Comparison of ENCODE assay signal across 34 cellular contexts in genomic region chr3:31468433-31468832, GRCh38.
A peak's percentile ranks its signal among the peaks of the same experiment; 100 is the strongest.
DNase-seq lines count a peak whose midpoint lies in the region; ATAC-seq and TF ChIP-seq lines count a peak whose summit lies in the region.
"Had no signal": no experiment of that assay in that cellular context is flagged by ENCODE, and none has a peak within 500 bp of the region (broad histone marks: within the 10 kb centered on the region; RNA-seq: fewer than 3 reads in every experiment).

No MANE protein-coding gene starts in this region.

- H4K8ac ChIP-seq in mesendoderm (ENCODE audit: low read depth, low read length): no peak overlapping the region

- H3K36me3 ChIP-seq in esophagus muscularis mucosa (no peaks in the 10 kb centered on the region), mesendoderm (ENCODE audit: control insufficient read depth, insufficient read depth, low read length) (no peaks in the 10 kb centered on the region)
- H3K36me3 ChIP-seq: BE2C; BLaER1; BLaER1 treated with 17β-estradiol and CSF1 and Interleukin-3, amounts not matched to agents 10 nM and 100 nM had no signal

- no peak overlapping the region for H3K56ac ChIP-seq in mesendoderm (ENCODE audit: low read length)

- no peak for TF ChIP-seq POLR2A in esophagus muscularis mucosa (IDR thresholded peaks at IDR 0.05; ENCODE audit: low read depth)

- no peaks in the 10 kb centered on the region for H3K79me1 ChIP-seq in mesendoderm (ENCODE audit: low read length)

- no peak overlapping the region for H2AK5ac ChIP-seq in mesendoderm (ENCODE audit: low read length)

- H3K9ac ChIP-seq in mesendoderm (ENCODE audit: low read length): no peak overlapping the region
- H3K9ac ChIP-seq: BLaER1; BLaER1 treated with 17β-estradiol and CSF1 and Interleukin-3, amounts not matched to agents 10 nM and 100 nM had no signal

- no peak overlapping the region for H3K27ac Mint-ChIP-seq in activated CD4-positive, alpha-beta T cell treated with anti-CD3 and anti-CD28 coated beads, Interleukin-2, amount 10 ng/mL, durations not matched to agents 24 days and 14 days
- no peak overlapping the region for H3K27ac Mint-ChIP-seq in activated CD4-positive, alpha-beta T cell treated with anti-CD3 and anti-CD28 coated beads for 36 hours
- H3K27ac Mint-ChIP-seq in natural killer cell: no peak overlapping the region
- H3K27ac Mint-ChIP-seq: B cell; CD14-positive monocyte; CD4-positive, alpha-beta T cell; CD8-positive, alpha-beta T cell had no signal

- TF ChIP-seq CTCF in esophagus muscularis mucosa (IDR thresholded peaks at IDR 0.05) (no peak), natural killer cell (IDR thresholded peaks at IDR 0.05) (no peak)

- peaks cover 27% of the 10 kb centered on the region for H3K9me3 Mint-ChIP-seq in activated CD4-positive, alpha-beta T cell treated with anti-CD3 and anti-CD28 coated beads, Interleukin-2, amount 10 ng/mL, durations not matched to agents 24 days and 14 days
- peaks cover 15% of the 10 kb centered on the region for H3K9me3 Mint-ChIP-seq in activated CD4-positive, alpha-beta T cell treated with anti-CD3 and anti-CD28 coated beads for 36 hours (ENCODE audit: low read depth)
- H3K9me3 Mint-ChIP-seq in natural killer cell: peaks cover 0 to 3% of the 10 kb centered on the region in 2 donors
- H3K9me3 Mint-ChIP-seq: CD8-positive, alpha-beta T cell had no signal

- H3K27me3 Mint-ChIP-seq in activated CD4-positive, alpha-beta T cell treated with anti-CD3 and anti-CD28 coated beads, Interleukin-2, amount 10 ng/mL, durations not matched to agents 24 days and 14 days: peaks cover 4% of the 10 kb centered on the region
- no peaks in the 10 kb centered on the region for H3K27me3 Mint-ChIP-seq in activated CD4-positive, alpha-beta T cell treated with anti-CD3 and anti-CD28 coated beads for 36 hours
- H3K27me3 Mint-ChIP-seq in natural killer cell (ENCODE audit: low read depth in 2 of 2): no peaks in the 10 kb centered on the region
- H3K27me3 Mint-ChIP-seq: B cell; CD4-positive, alpha-beta memory T cell; CD4-positive, alpha-beta T cell; CD4-positive, CD25-positive, alpha-beta regulatory T cell; CD8-positive, alpha-beta memory T cell had no signal

- H3K4me3 ChIP-seq in esophagus muscularis mucosa (no peak overlapping the region), mesendoderm (ENCODE audit: low read length) (no peak overlapping the region)
- H3K4me3 ChIP-seq: A549; BLaER1; BLaER1 treated with 17β-estradiol and CSF1 and Interleukin-3, amounts not matched to agents 10 nM and 100 nM had no signal

- POLR2A ChIA-PET in activated CD4-positive, alpha-beta T cell treated with anti-CD3 and anti-CD28 coated beads for 36 hours (lab: Charles Lee): no interaction called here

- H2BK120ac ChIP-seq in mesendoderm (ENCODE audit: low read depth, low read length): no peak overlapping the region

- H4K5ac ChIP-seq in mesendoderm (ENCODE audit: low read length): no peak overlapping the region

- ATAC-seq in activated CD4-positive, alpha-beta T cell treated with anti-CD3 and anti-CD28 coated beads for 36 hours: no peak
- ATAC-seq in left lobe of liver (peak; percentile 68), natural killer cell (no peak), HG03280 (IDR thresholded peaks at IDR 0.05; ENCODE audit: unreplicated experiment) (no peak)
- ATAC-seq: A549; CD8-positive, alpha-beta T cell had no signal

- no peak overlapping the region for H3K4ac ChIP-seq in mesendoderm (ENCODE audit: low read depth, low read length)

- H3K36me3 Mint-ChIP-seq in activated CD4-positive, alpha-beta T cell treated with anti-CD3 and anti-CD28 coated beads, Interleukin-2, amount 10 ng/mL, durations not matched to agents 24 days and 14 days (ENCODE audit: low read depth): no peaks in the 10 kb centered on the region
- H3K36me3 Mint-ChIP-seq in activated CD4-positive, alpha-beta T cell treated with anti-CD3 and anti-CD28 coated beads for 36 hours (ENCODE audit: low read depth): peaks cover 15% of the 10 kb centered on the region
- no peaks in the 10 kb centered on the region for H3K36me3 Mint-ChIP-seq in natural killer cell
- H3K36me3 Mint-ChIP-seq: CD14-positive monocyte; CD4-positive, CD25-positive, alpha-beta regulatory T cell; CD8-positive, alpha-beta T cell had no signal

- no peak for TF ChIP-seq EP300 in esophagus muscularis mucosa (IDR thresholded peaks at IDR 0.05)

- H3K4me2 ChIP-seq in mesendoderm (ENCODE audit: low read length): no peak overlapping the region
- H3K4me2 ChIP-seq: A549; BLaER1; BLaER1 treated with 17β-estradiol and CSF1 and Interleukin-3, amounts not matched to agents 10 nM and 100 nM had no signal

- intact Hi-C loops in activated CD4-positive, alpha-beta T cell treated with anti-CD3 and anti-CD28 coated beads, Interleukin-2, amount 10 ng/mL, durations not matched to agents 24 days and 14 days (cut with micrococcal nuclease): no loop called here
- intact Hi-C loops in activated CD4-positive, alpha-beta T cell treated with anti-CD3 and anti-CD28 coated beads for 36 hours (cut with DNase I, micrococcal nuclease): no loop called here
- intact Hi-C loops in esophagus muscularis mucosa (cut with DNase I): no loop called here
- intact Hi-C loops in natural killer cell (cut with micrococcal nuclease): no loop called here

- H3K4me1 Mint-ChIP-seq in activated CD4-positive, alpha-beta T cell treated with anti-CD3 and anti-CD28 coated beads, Interleukin-2, amount 10 ng/mL, durations not matched to agents 24 days and 14 days: peaks cover 12% of the 10 kb centered on the region
- peaks cover 49% of the 10 kb centered on the region for H3K4me1 Mint-ChIP-seq in activated CD4-positive, alpha-beta T cell treated with anti-CD3 and anti-CD28 coated beads for 36 hours
- H3K4me1 Mint-ChIP-seq in natural killer cell: peaks cover 21 to 22% of the 10 kb centered on the region in 2 donors
- H3K4me1 Mint-ChIP-seq: B cell, CD14-positive monocyte had no signal

- no peak overlapping the region for H2BK15ac ChIP-seq in mesendoderm (replicated peaks; ENCODE audit: low read depth)

- WGBS in esophagus muscularis mucosa: 94% methylated on average over 3 of the region's 3 CpGs
- WGBS in mesendoderm (ENCODE audit: extremely low coverage, insufficient coverage, low lambda C conversion rate): no CpG with 5 or more reads among the region's 3 CpGs

- H3K79me2 ChIP-seq in mesendoderm (ENCODE audit: control insufficient read depth, insufficient read depth, low read length): no peaks in the 10 kb centered on the region

- H3K4me1 ChIP-seq in esophagus muscularis mucosa (no peaks in the 10 kb centered on the region), mesendoderm (ENCODE audit: control insufficient read depth, low read depth, low read length) (no peaks in the 10 kb centered on the region)
- H3K4me1 ChIP-seq: A549, BE2C, BLaER1, Caco-2 had no signal

- no peak overlapping the region for H3K4me3 Mint-ChIP-seq in activated CD4-positive, alpha-beta T cell treated with anti-CD3 and anti-CD28 coated beads, Interleukin-2, amount 10 ng/mL, durations not matched to agents 24 days and 14 days
- no peak overlapping the region for H3K4me3 Mint-ChIP-seq in activated CD4-positive, alpha-beta T cell treated with anti-CD3 and anti-CD28 coated beads for 36 hours
- H3K4me3 Mint-ChIP-seq in natural killer cell: no peak overlapping the region
- H3K4me3 Mint-ChIP-seq: B cell; CD14-positive monocyte; CD4-positive, alpha-beta memory T cell; CD4-positive, alpha-beta T cell; CD4-positive, CD25-positive, alpha-beta regulatory T cell; CD8-positive, alpha-beta memory T cell; CD8-positive, alpha-beta T cell had no signal

- H3K27ac ChIP-seq in esophagus muscularis mucosa (replicated peaks in 1 of 4): no peak overlapping the region
- no peak overlapping the region for H3K27ac ChIP-seq in mesendoderm (ENCODE audit: low read depth, low read length)
- H3K27ac ChIP-seq: 22Rv1; A549; BLaER1; BLaER1 treated with 17β-estradiol and CSF1 and Interleukin-3, amounts not matched to agents 10 nM and 100 nM; C4-2B had no signal

- no peak overlapping the region for H2BK5ac ChIP-seq in mesendoderm (ENCODE audit: low read length)

- no peak overlapping the region for H3K23ac ChIP-seq in mesendoderm (ENCODE audit: low read length)

- CTCF ChIA-PET in activated CD4-positive, alpha-beta T cell treated with anti-CD3 and anti-CD28 coated beads for 36 hours (lab: Charles Lee): interaction anchor here (0.8 to 1.0 kb wide), 2 partner anchors 11 to 19 kb away, joined by 3 read pairs; no protein-coding TSS in a partner anchor

- H3K9me3 ChIP-seq in esophagus muscularis mucosa: no peaks in the 10 kb centered on the region
- H3K9me3 ChIP-seq: A549, BE2C, BLaER1, Caco-2 had no signal

- peak overlapping the region; percentile 77 for H3K18ac ChIP-seq in mesendoderm (ENCODE audit: low read length)

- no peaks in the 10 kb centered on the region for H3K27me3 ChIP-seq in esophagus muscularis mucosa
- peaks cover 2% of the 10 kb centered on the region for H3K27me3 ChIP-seq in mesendoderm (ENCODE audit: insufficient read depth, low read length, poor library complexity)
- H3K27me3 ChIP-seq: BE2C; BLaER1; BLaER1 treated with 17β-estradiol and CSF1 and Interleukin-3, amounts not matched to agents 10 nM and 100 nM had no signal

- peak; percentile 49 for DNase-seq in activated CD4-positive, alpha-beta T cell treated with anti-CD3 and anti-CD28 coated beads, Interleukin-2, amount 10 ng/mL, durations not matched to agents 24 days and 14 days
- no peak for DNase-seq in activated CD4-positive, alpha-beta T cell treated with anti-CD3 and anti-CD28 coated beads for 36 hours
- peak; percentile 21 for DNase-seq in esophagus muscularis mucosa (ENCODE audit: extremely low spot score)
- no peak for DNase-seq in left lobe of liver (ENCODE audit: low spot score)
- DNase-seq in mesendoderm: no peak
- DNase-seq in natural killer cell: no peak
- DNase-seq in C1 segment of cervical spinal cord (lab: John Stamatoyannopoulos, UW): no peak
- DNase-seq: 8988T; ACHN; AML-193; BE2C; Caco-2; Calu3; CD4-positive, alpha-beta memory T cell; CD4-positive, alpha-beta T cell; CD4-positive, CD25-positive, alpha-beta regulatory T cell; CD8-positive, alpha-beta memory T cell; CD8-positive, alpha-beta T cell; COR-L47; DMS 273 treated with DMSO at 0.1 percent for 48 hours; DMS153; DMS53; DMS79; DMS79 treated with DMSO at 0.1 percent for 48 hours; DND-41; EL had no signal

Comparison
In these comparisons a context has a peak if more than half of its experiments do, and no peak if none do; other contexts are left out.
1. DNase-seq: peak in activated CD4-positive, alpha-beta T cell treated with anti-CD3 and anti-CD28 coated beads, Interleukin-2, amount 10 ng/mL, durations not matched to agents 24 days and 14 days (single experiment) and esophagus muscularis mucosa (single experiment); none in activated CD4-positive, alpha-beta T cell treated with anti-CD3 and anti-CD28 coated beads for 36 hours (single experiment), left lobe of liver (single experiment), mesendoderm (single experiment), natural killer cell (single experiment) and C1 segment of cervical spinal cord (0 of 14).